Comparison of ENCODE assay signal across 30 cellular contexts in genomic region chr19:30359936-30360335, GRCh38. TPM values are rescaled to one million over a fixed set of nuclear protein-coding genes. Genes with fewer than 3 reads are reported as not detected.
A peak's percentile ranks its signal among the peaks of the same experiment; 100 is the strongest.
DNase-seq lines count a peak whose midpoint lies in the region; TF ChIP-seq lines count a peak whose summit lies in the region.
"Had no signal": no experiment of that assay in that cellular context is flagged by ENCODE, and none has a peak within 500 bp of the region (broad histone marks: within the 10 kb centered on the region; RNA-seq: fewer than 3 reads in every experiment).

No MANE protein-coding gene starts in this region.

- H3K4me1 ChIP-seq in esophagus squamous epithelium, result peaks cover 0 to 17% (median 0%) of the 10 kb centered on the region in 3 donors
- peaks cover 0 to 43% (median 8%) of the 10 kb centered on the region in 4 donors for H3K4me1 ChIP-seq in tibial nerve
- H3K4me1 ChIP-seq in CD4-positive, alpha-beta memory T cell (ENCODE audit: insufficient read depth, low read length), result no peaks in the 10 kb centered on the region
- peaks cover 16% of the 10 kb centered on the region for H3K4me1 ChIP-seq in A673 (ENCODE audit: insufficient read depth, low read length, poor library complexity, severe bottlenecking)
- H3K4me1 ChIP-seq: SJSA1 had no signal

- DNase-seq in activated CD8-positive, alpha-beta memory T cell treated with anti-CD3 and anti-CD28 coated beads, Interleukin-2, amount 50 U/mL, for 48 hours, result peak; percentile 3
- no peak for DNase-seq in activated CD8-positive, alpha-beta memory T cell treated with anti-CD3 and anti-CD28 coated beads for 24 hours
- DNase-seq in esophagus squamous epithelium (lab: John Stamatoyannopoulos, UW) (no peak), posterior vena cava (ENCODE audit: low spot score) (peak; percentile 69), tibial nerve (ENCODE audit: low spot score in 2 of 2) (no peak), NCI-H82 (lab: John Stamatoyannopoulos, UW) (no peak), A673 (ENCODE audit: low spot score) (no peak)
- DNase-seq in CD4-positive, alpha-beta memory T cell, result no peak
- DNase-seq: CD4-positive, alpha-beta T cell; COR-L47; DND-41; GOT3; HCEC 1CT; Karpas-422; NCI-H1092 treated with DMSO at 0.1 percent for 48 hours; NCI-H1436; NCI-H187; NCI-H2081 treated with DMSO at 0.1 percent for 48 hours; NCI-H2171 treated with DMSO at 0.1 percent for 48 hours; NCI-H345; NCI-H524; NCI-H748 treated with DMSO at 0.1 percent for 48 hours; NK-92 treated with Interleukin-12 subunit alpha and Interleukin-12 subunit beta, amount 100 ng/mL, for 24 hours; PC-3 had no signal

- H3K27ac Mint-ChIP-seq in CD4-positive, alpha-beta memory T cell, result no peak overlapping the region
- H3K27ac Mint-ChIP-seq: CD4-positive, alpha-beta T cell had no signal

- H3K9me3 ChIP-seq in esophagus squamous epithelium, result no peaks in the 10 kb centered on the region
- no peaks in the 10 kb centered on the region for H3K9me3 ChIP-seq in tibial nerve
- no peaks in the 10 kb centered on the region for H3K9me3 ChIP-seq in CD4-positive, alpha-beta memory T cell (ENCODE audit: control insufficient read depth in 1 of 2, low read length in 2 of 2)
- H3K9me3 ChIP-seq in A673 (ENCODE audit: low read depth, low read length, poor library complexity, severe bottlenecking), result no peaks in the 10 kb centered on the region
- H3K9me3 ChIP-seq: BLaER1, SJSA1 had no signal

- H3K4me3 ChIP-seq in esophagus squamous epithelium, result no peak overlapping the region
- no peak overlapping the region for H3K4me3 ChIP-seq in tibial nerve
- H3K4me3 ChIP-seq in CD4-positive, alpha-beta memory T cell (ENCODE audit: low read length in 2 of 2), result no peak overlapping the region
- H3K4me3 ChIP-seq in A673 (ENCODE audit: low read depth, low read length, poor library complexity, severe bottlenecking), result no peak overlapping the region
- H3K4me3 ChIP-seq: BLaER1, SJSA1 had no signal

- H3K27me3 ChIP-seq in esophagus squamous epithelium, result no peaks in the 10 kb centered on the region
- no peaks in the 10 kb centered on the region for H3K27me3 ChIP-seq in tibial nerve
- peaks cover 3% of the 10 kb centered on the region for H3K27me3 ChIP-seq in CD4-positive, alpha-beta memory T cell (ENCODE audit: insufficient read depth, low read length)
- H3K27me3 ChIP-seq in A673 (replicated peaks; ENCODE audit: insufficient read depth, low read depth, low read length, poor library complexity), result no peaks in the 10 kb centered on the region
- H3K27me3 ChIP-seq: SJSA1 had no signal

- peaks cover 6 to 13% of the 10 kb centered on the region in 2 donors for H3K27me3 Mint-ChIP-seq in CD4-positive, alpha-beta memory T cell

- BruUV-seq in A673 (replicated peaks; lab: Mats Ljungman, UMichigan), result no TSS peak

- no peak overlapping the region for H3K4me3 Mint-ChIP-seq in CD4-positive, alpha-beta memory T cell
- H3K4me3 Mint-ChIP-seq: CD4-positive, alpha-beta T cell had no signal

- WGBS in esophagus squamous epithelium, 2 donors, result 71 to 80% methylated on average over 8 to 9 of the region's 9 CpGs
- WGBS in tibial nerve, 2 donors, result 66 to 67% methylated on average over 9 of the region's 9 CpGs

- H3K36me3 ChIP-seq in esophagus squamous epithelium (no peaks in the 10 kb centered on the region), tibial nerve (no peaks in the 10 kb centered on the region), A673 (ENCODE audit: insufficient read depth, low read length, poor library complexity, severe bottlenecking) (no peaks in the 10 kb centered on the region)
- no peaks in the 10 kb centered on the region for H3K36me3 ChIP-seq in CD4-positive, alpha-beta memory T cell (ENCODE audit: insufficient read depth, low read length)
- H3K36me3 ChIP-seq: BLaER1, SJSA1 had no signal

- peak overlapping the region in 3 of 4 donors; percentile 8 to 66 (median 52) for H3K27ac ChIP-seq in esophagus squamous epithelium
- H3K27ac ChIP-seq in tibial nerve, result peak overlapping the region in 3 of 4 donors; percentile 10 to 83 (median 77)
- H3K27ac ChIP-seq in CD4-positive, alpha-beta memory T cell (ENCODE audit: low read depth, low read length), result no peak overlapping the region
- H3K27ac ChIP-seq in A673 (ENCODE audit: low read depth, low read length, poor library complexity, severe bottlenecking), result no peak overlapping the region
- H3K27ac ChIP-seq: 22Rv1, BLaER1, SJSA1 had no signal

- TF ChIP-seq POLR2A in esophagus squamous epithelium (IDR thresholded peaks at IDR 0.05) (no peak), tibial nerve (IDR thresholded peaks at IDR 0.05) (no peak)

- no peak for TF ChIP-seq CTCF in esophagus squamous epithelium (IDR thresholded peaks at IDR 0.05)
- TF ChIP-seq CTCF in tibial nerve (IDR thresholded peaks at IDR 0.05), result no peak
- TF ChIP-seq CTCF in A673 (conservative IDR thresholded peaks at IDR 0.05; ENCODE audit: low read depth, low read length), result no peak

- intact Hi-C loops in esophagus squamous epithelium (cut with DNase I) (no loop called here), posterior vena cava (cut with DNase I) (no loop called here), A673 (cut with micrococcal nuclease; ENCODE audit: unreplicated experiment) (no loop called here)
- intact Hi-C loops in CD4-positive, alpha-beta memory T cell (cut with micrococcal nuclease), result no loop called here

- H3K4me1 Mint-ChIP-seq in CD4-positive, alpha-beta memory T cell, result peaks cover 0 to 4% (median 2%) of the 10 kb centered on the region in 4 donors

- POLR2A ChIA-PET in CD4-positive, alpha-beta memory T cell (lab: Charles Lee; ENCODE audit: partially characterized antibody), result no interaction called here
- POLR2A ChIA-PET in A673 (lab: Charles Lee; ENCODE audit: low non-redundant PET), result no interaction called here

- H3K9me3 Mint-ChIP-seq in CD4-positive, alpha-beta memory T cell, result no peaks in the 10 kb centered on the region
- H3K9me3 Mint-ChIP-seq: CD4-positive, alpha-beta T cell had no signal

- TF ChIP-seq EP300 in tibial nerve (IDR thresholded peaks at IDR 0.05), result no peak

- no peaks in the 10 kb centered on the region for H3K36me3 Mint-ChIP-seq in CD4-positive, alpha-beta memory T cell

- CTCF ChIA-PET in CD4-positive, alpha-beta memory T cell (lab: Charles Lee; ENCODE audit: partially characterized antibody), result no interaction called here
- CTCF ChIA-PET in A673 (lab: Charles Lee), result no interaction called here

RNA-seq across cellular contexts. Expression of gene ZNF536, which starts 12.2 kb away (rescaled TPM):
- total RNA-seq in esophagus squamous epithelium, result 1 to 10 TPM in 2 of 4 donors, under 1 TPM in 2; 0.44 to 7.4 (median 0.88) TPM
- 1 to 10 TPM; 2.8 to 3.6 TPM for total RNA-seq in posterior vena cava
- 10 to 100 TPM; 30.8 to 48.7 (median 40.8) TPM for total RNA-seq in tibial nerve
- total RNA-seq in CD4-positive, alpha-beta memory T cell, result under 1 TPM in 1 of 2 experiments, not detected in 1; 0.20 TPM
- not detected for polyA plus RNA-seq in CD4-positive, alpha-beta memory T cell
- total RNA-seq in A673 (2021), result 2.9 and 3.5 TPM in 2 replicates
- total RNA-seq: CD4-positive, alpha-beta T cell; HepG2; HT1080; M059J; PC-3 had no signal
- polyA plus RNA-seq: HepG2 had no signal

Comparison
In these comparisons a context has a peak if more than half of its experiments do, and no peak if none do; other contexts are left out.
1. DNase-seq: peak in activated CD8-positive, alpha-beta memory T cell treated with anti-CD3 and anti-CD28 coated beads, Interleukin-2, amount 50 U/mL, for 48 hours (single experiment) and posterior vena cava (single experiment); none in activated CD8-positive, alpha-beta memory T cell treated with anti-CD3 and anti-CD28 coated beads for 24 hours (single experiment), esophagus squamous epithelium (single experiment), tibial nerve (0 of 2), NCI-H82 (single experiment), CD4-positive, alpha-beta memory T cell (0 of 5) and A673 (single experiment).
2. H3K27ac ChIP-seq: peak in esophagus squamous epithelium (3 of 4) and tibial nerve (3 of 4); none in CD4-positive, alpha-beta memory T cell (single experiment) and A673 (single experiment).